ENCODE assay signal across 7 cellular contexts in genomic region chr17:61522088-61522487, GRCh38.
"Had no signal": no experiment of that assay in that cellular context is flagged by ENCODE, and none has a peak within 500 bp of the region (broad histone marks: within the 10 kb centered on the region; RNA-seq: fewer than 3 reads in every experiment).

No MANE protein-coding gene starts in this region.

- H3K9ac ChIP-seq: KMS-11 had no signal

- DNase-seq: IMR-90, KBM-7, KG1 had no signal

- ATAC-seq: HepG2 had no signal

- H3K4me2 ChIP-seq: KMS-11 had no signal

- H3K27ac ChIP-seq: HL-60, KMS-11 had no signal

- FAIRE-seq: HepG2, HTR-8/SVneo had no signal
